24 cellular contexts compared by ENCODE assay signal in genomic region chr3:181703701-181704420, GRCh38. TPM values are rescaled to one million over a fixed set of nuclear protein-coding genes. Genes with fewer than 3 reads are reported as not detected.
DNase-seq lines count a peak whose midpoint lies in the region; ATAC-seq and TF ChIP-seq lines count a peak whose summit lies in the region.
"Had no signal": no experiment of that assay in that cellular context is flagged by ENCODE, and none has a peak within 500 bp of the region (broad histone marks: within the 10 kb centered on the region; RNA-seq: fewer than 3 reads in every experiment).

No MANE protein-coding gene starts in this region.

- no peaks in the 10 kb centered on the region for H3K79me1 ChIP-seq in IMR-90 (ENCODE audit: low read depth in 1 of 2, low read length in 2 of 2)

- no peak for TF ChIP-seq CTCF in IMR-90 (conservative IDR thresholded peaks at IDR 0.05; ENCODE audit: low read depth, low read length)
- TF ChIP-seq CTCF in endodermal cell (conservative IDR thresholded peaks at IDR 0.05) = no peak
- TF ChIP-seq CTCF in GM10248 (IDR thresholded peaks at IDR 0.05; ENCODE audit: control extremely low read depth, extremely low read depth, low read depth, missing control alignments) = no peak
- TF ChIP-seq CTCF in foreskin fibroblast (IDR thresholded peaks at IDR 0.05; ENCODE audit: low read depth, low read length) = no peak

- no peak for TF ChIP-seq POLR2A in IMR-90 (IDR thresholded peaks at IDR 0.05; ENCODE audit: low read depth, low read length)

- WGBS in IMR-90 (ENCODE audit: extremely low coverage in 2 of 2, insufficient read length in 1 of 2), 2 experiments = 4% methylated on average over 14 of the region's 42 CpGs; no CpG with 5 or more reads in 1 of the 2 experiments
- WGBS in endodermal cell (ENCODE audit: insufficient coverage in 1 of 2, insufficient read length in 1 of 2), 2 experiments = 63 to 88% methylated on average over 36 to 42 of the region's 42 CpGs

- H3K56ac ChIP-seq in IMR-90 (ENCODE audit: extremely low read depth, insufficient read depth, low read length) = no peak overlapping the region

- in situ Hi-C loops in IMR-90 (cut with MboI; ENCODE audit: low sequenced_read_pairs) = no loop called here

- no peak overlapping the region for H2BK120ac ChIP-seq in IMR-90 (ENCODE audit: low read depth, low read length)

- no peaks in the 10 kb centered on the region for H4K20me1 ChIP-seq in IMR-90 (ENCODE audit: insufficient read depth, low read length)

- no peak overlapping the region for H2BK20ac ChIP-seq in IMR-90 (ENCODE audit: low read depth, low read length)

- H3K36me3 Mint-ChIP-seq in endodermal cell (ENCODE audit: low read depth) = no peaks in the 10 kb centered on the region

- DNase-seq in ELF-1 (ENCODE audit: low read depth, low spot score) (peak; percentile 43), IMR-90 (no peak), endodermal cell (peak; percentile 66), left lobe of liver (ENCODE audit: low spot score) (no peak), GM10248 (ENCODE audit: extremely low spot score) (no peak), DMS153 treated with DMSO at 0.1 percent for 48 hours (lab: John Stamatoyannopoulos, UW; ENCODE audit: unreplicated experiment) (no peak), foreskin fibroblast (no peak)
- DNase-seq: activated CD4-positive, alpha-beta T cell treated with anti-CD3 and anti-CD28 coated beads, Interleukin-2, amount 10 ng/mL, durations not matched to agents 7 days and 5 days; activated CD8-positive, alpha-beta memory T cell treated with anti-CD3 and anti-CD28 coated beads, Interleukin-2, amount 50 U/mL, for 48 hours; activated effector memory CD4-positive, alpha-beta T cell treated with anti-CD3 and anti-CD28 coated beads, Interleukin-2, amount 50 U/mL, for 16 hours; adrenal gland; DMS 273 treated with DMSO at 0.1 percent for 48 hours; effector memory CD4-positive, alpha-beta T cell; NCI-H2107; NCI-H526; SW 1271; thyroid gland had no signal

- peak overlapping the region; percentile 45 for H3K4me3 Mint-ChIP-seq in endodermal cell
- H3K4me3 Mint-ChIP-seq: central memory CD8-positive, alpha-beta T cell had no signal

- H3K27ac Mint-ChIP-seq in endodermal cell = no peak overlapping the region
- H3K27ac Mint-ChIP-seq: activated CD4-positive, alpha-beta T cell treated with anti-CD3 and anti-CD28 coated beads, Interleukin-2, amount 10 ng/mL, durations not matched to agents 7 days and 5 days had no signal

- dilution Hi-C loops in IMR-90 (cut with HindIII; ENCODE audit: low sequenced_read_pairs, unreplicated experiment) = no loop called here

- H3K23ac ChIP-seq in IMR-90 (ENCODE audit: low read depth, low read length) = no peak overlapping the region

- H2BK5ac ChIP-seq in IMR-90 (ENCODE audit: low read depth, low read length, poor library complexity, severe bottlenecking) = no peak overlapping the region

- H3K36me3 ChIP-seq in IMR-90 (ENCODE audit: control insufficient read depth, insufficient read depth, low read length) = no peaks in the 10 kb centered on the region
- H3K36me3 ChIP-seq in endodermal cell (ENCODE audit: control insufficient read depth, insufficient read depth, low read length) = no peaks in the 10 kb centered on the region
- H3K36me3 ChIP-seq: adrenal gland, left lung, neutrophil, right atrium auricular region, thyroid gland had no signal

- H3K4me3 ChIP-seq in IMR-90 (ENCODE audit: insufficient read depth, low read depth, low read length) = no peak overlapping the region
- no peak overlapping the region for H3K4me3 ChIP-seq in endodermal cell (ENCODE audit: low read length)
- H3K4me3 ChIP-seq in foreskin fibroblast (ENCODE audit: low read depth in 1 of 2, low read length in 2 of 2) = no peak overlapping the region
- H3K4me3 ChIP-seq: left lung, right atrium auricular region, thyroid gland had no signal

- no peaks in the 10 kb centered on the region for H3K9me1 ChIP-seq in IMR-90 (ENCODE audit: insufficient read depth, low read length)

- H3K14ac ChIP-seq in IMR-90 (replicated peaks; ENCODE audit: low read depth, low read length) = no peak overlapping the region

- H2AFZ ChIP-seq in IMR-90 (replicated peaks; ENCODE audit: low read length, poor library complexity) = peak overlapping the region; percentile 62

- no peak for TF ChIP-seq RAD21 in IMR-90 (IDR thresholded peaks at IDR 0.05; ENCODE audit: low read length)

- POLR2A ChIA-PET in IMR-90 (lab: Charles Lee; ENCODE audit: unreplicated experiment) (no interaction called here), GM10248 (lab: Yijun Ruan, JAX) (no interaction called here)

- H4K5ac ChIP-seq in IMR-90 (ENCODE audit: low read depth, low read length) = no peak overlapping the region

- CTCF ChIA-PET in IMR-90 (lab: Yijun Ruan, JAX) = no interaction called here
- CTCF ChIA-PET in GM10248 (lab: Yijun Ruan, JAX) = interaction anchor here (1.0 to 2.0 kb wide), 5 partner anchors 9 to 980 kb away, joined by 3 to 6 read pairs (median 3); no protein-coding TSS in a partner anchor

- H3K9ac ChIP-seq in IMR-90 (ENCODE audit: low read depth, low read length) (no peak overlapping the region), endodermal cell (ENCODE audit: extremely low read depth, low read length, poor library complexity, severe bottlenecking) (no peak overlapping the region)
- H3K9ac ChIP-seq: KMS-11 had no signal

- no peak overlapping the region for H2AK5ac ChIP-seq in IMR-90 (ENCODE audit: low read depth, low read length)

- H3K4ac ChIP-seq in IMR-90 (ENCODE audit: low read depth, low read length) = no peak overlapping the region

- H4K8ac ChIP-seq in IMR-90 (ENCODE audit: low read depth in 2 of 2, low read length in 2 of 2) = no peak overlapping the region

- intact Hi-C loops in IMR-90 (cut with micrococcal nuclease) = loop anchor here (5.0 kb wide), 1 partner anchor 1012 kb away; no protein-coding TSS in a partner anchor

- no peak overlapping the region for H2BK15ac ChIP-seq in IMR-90 (ENCODE audit: low read depth, low read length)

- H3K27ac ChIP-seq in IMR-90 (ENCODE audit: insufficient read depth, low read length) (no peak overlapping the region), endodermal cell (ENCODE audit: low read depth, low read length) (no peak overlapping the region)
- H3K27ac ChIP-seq: adrenal gland, C4-2B, KMS-11, left lung, neutrophil, right atrium auricular region, thyroid gland had no signal

- H4K91ac ChIP-seq in IMR-90 (ENCODE audit: insufficient read depth, low read depth, low read length) = no peak overlapping the region

- no TSS peak for BruUV-seq in IMR-90 (replicated peaks; lab: Mats Ljungman, UMichigan)

- H3K4me1 Mint-ChIP-seq in endodermal cell = peaks cover 57% of the 10 kb centered on the region

- no peak for ATAC-seq in IMR-90 (ENCODE audit: low read depth)
- peak; percentile 37 for ATAC-seq in left lobe of liver
- no peak for ATAC-seq in HG03521 (IDR thresholded peaks at IDR 0.05; ENCODE audit: unreplicated experiment)
- ATAC-seq: left lung had no signal

- no peaks in the 10 kb centered on the region for H3K4me1 ChIP-seq in IMR-90 (ENCODE audit: control insufficient read depth, insufficient read depth, low read length)
- H3K4me1 ChIP-seq in endodermal cell (ENCODE audit: control insufficient read depth, insufficient read depth, low read length) = peaks cover 5% of the 10 kb centered on the region

- H3K27me3 ChIP-seq in IMR-90 (ENCODE audit: control insufficient read depth, insufficient read depth, low read length) (peaks cover 28% of the 10 kb centered on the region), endodermal cell (ENCODE audit: control insufficient read depth, insufficient read depth, low read length, poor library complexity, severe bottlenecking) (peaks cover 64% of the 10 kb centered on the region)

- H3K4me2 ChIP-seq in IMR-90 (ENCODE audit: low read depth, low read length) = no peak overlapping the region
- H3K4me2 ChIP-seq: KMS-11 had no signal

- H3K9me3 ChIP-seq in IMR-90 (ENCODE audit: control insufficient read depth, insufficient read depth, low read length) (no peaks in the 10 kb centered on the region), endodermal cell (ENCODE audit: control insufficient read depth, low read length) (no peaks in the 10 kb centered on the region)
- H3K9me3 ChIP-seq: adrenal gland, left lung, neutrophil, right atrium auricular region, thyroid gland had no signal

- H3K9me3 Mint-ChIP-seq in endodermal cell = no peaks in the 10 kb centered on the region
- H3K9me3 Mint-ChIP-seq: activated CD4-positive, alpha-beta T cell treated with anti-CD3 and anti-CD28 coated beads, Interleukin-2, amount 10 ng/mL, durations not matched to agents 7 days and 5 days; central memory CD8-positive, alpha-beta T cell had no signal

- H2AK9ac ChIP-seq in IMR-90 (replicated peaks; ENCODE audit: low read depth, low read length, poor library complexity) = no peak overlapping the region

- H3K18ac ChIP-seq in IMR-90 (ENCODE audit: low read depth, low read length) = no peak overlapping the region

- peaks cover 44% of the 10 kb centered on the region for H3K27me3 Mint-ChIP-seq in endodermal cell (ENCODE audit: insufficient read depth)

TF ChIP-seq in IMR-90, 13 proteins besides CTCF, POLR2A, EP300 and RAD21:
- no peak for TF ChIP-seq USF2 (IDR thresholded peaks at IDR 0.05; ENCODE audit: low read depth, low read length)
TF ChIP-seq in IMR-90: peak in this region for 0.

RNA-seq across cellular contexts. Expression of gene SOX2, which starts 7.9 kb away (rescaled TPM):
- total RNA-seq in IMR-90 (2012; rRNA removed) = not detected in 2 replicates
- polyA plus RNA-seq in IMR-90 (2012; rRNA removed) = not detected in 2 replicates
- polyA plus RNA-seq in IMR-90 (2012; cell fraction: cytosol; rRNA removed) = not detected in 2 replicates
- 0.06 and 0.08 TPM in 2 replicates for polyA plus RNA-seq in IMR-90 (2012; cell fraction: nucleus; rRNA removed; ENCODE audit: low replicate concordance)
- 10 to 100 TPM in 1 of 2 donors, 1 to 10 TPM in 1; 1.8 to 39.5 TPM for total RNA-seq in endodermal cell
- polyA plus RNA-seq in endodermal cell (2013, experiment 1 of 2) = 240 TPM
- 203 TPM for polyA plus RNA-seq in endodermal cell (2013, experiment 2 of 2)
- total RNA-seq in left lobe of liver = 0.23 TPM
- total RNA-seq: activated CD4-positive, alpha-beta T cell treated with anti-CD3 and anti-CD28 coated beads, Interleukin-2, amount 10 ng/mL, durations not matched to agents 7 days and 5 days had no signal

Comparison
In these comparisons a context has a peak if more than half of its experiments do, and no peak if none do; other contexts are left out.
1. DNase-seq: peak in ELF-1 (single experiment) and endodermal cell (single experiment); none in IMR-90 (single experiment), left lobe of liver (single experiment), GM10248 (single experiment), DMS153 treated with DMSO at 0.1 percent for 48 hours (single experiment) and foreskin fibroblast (0 of 2).